ENCODE assay signal across 8 cellular contexts in genomic region chr4:11010624-11011023, GRCh38.
"Had no signal": no experiment of that assay in that cellular context is flagged by ENCODE, and none has a peak within 500 bp of the region (broad histone marks: within the 10 kb centered on the region; RNA-seq: fewer than 3 reads in every experiment).

No MANE protein-coding gene starts in this region.

- DNase-seq: GDM1, GF-D8 had no signal

- H3K4me3 ChIP-seq: GM12878 had no signal

- ATAC-seq: GM12878 had no signal

- FAIRE-seq: G401.6, GM12878, GM12891, GM12892, GM18507, GM19239 had no signal
